In the genomic region with DNA sequence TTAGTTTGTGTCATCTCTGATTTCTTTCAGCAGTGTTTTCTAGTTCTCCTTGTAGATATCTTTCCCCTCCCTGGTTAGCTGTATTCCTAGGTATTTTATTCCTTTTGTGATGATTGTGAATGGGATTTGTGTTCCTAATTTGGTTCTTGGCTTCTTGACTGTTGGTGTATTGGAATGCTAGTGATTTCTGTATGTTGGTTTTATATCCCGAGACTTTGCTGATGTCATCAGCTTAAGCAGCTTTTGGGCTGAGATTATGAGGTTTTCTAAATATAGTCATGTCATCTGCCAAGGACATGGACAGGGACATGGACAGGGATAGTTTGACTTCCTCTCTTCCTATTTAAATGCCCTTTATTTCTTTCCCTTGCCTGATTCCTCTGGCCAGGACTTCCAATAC, we compare ENCODE assay signal across 35 cellular contexts.
"Had no signal": no experiment of that assay in that cellular context is flagged by ENCODE, and none has a peak within 500 bp of the region (broad histone marks: within the 10 kb centered on the region; RNA-seq: fewer than 3 reads in every experiment).

No MANE protein-coding gene starts in this region.

- ATAC-seq: activated naive CD4-positive, alpha-beta T cell treated with anti-CD3 and anti-CD28 coated beads, Interleukin-2, amount 50 U/mL, for 72 hours; activated T-cell treated with anti-CD3 and anti-CD28 coated beads, Interleukin-2, amount 50 U/mL, for 4 hours; Right ventricle myocardium inferior; SK-N-SH treated with all-trans-retinoic acid at 6 μM for 48 hours had no signal

- H3K27me3 ChIP-seq: adrenal gland, MG63 had no signal

- H3K4me1 ChIP-seq: adrenal gland had no signal

- H3K4me3 ChIP-seq: adrenal gland, MG63, PC-9 had no signal

- H3K27ac ChIP-seq: adrenal gland, PC-9, RWPE1, VCaP had no signal

- H3K9me3 ChIP-seq: adrenal gland had no signal

- DNase-seq: activated B cell treated with CpG ODN at 0.5 μM for 24 hours; activated CD4-positive, alpha-beta memory T cell treated with anti-CD3 and anti-CD28 coated beads for 36 hours; activated CD4-positive, alpha-beta T cell treated with anti-CD3 and anti-CD28 coated beads for 4 hours; activated CD4-positive, alpha-beta T cell treated with anti-CD3 and anti-CD28 coated beads, Interleukin-2, amount 50 U/mL, for 1 hour; activated CD4-positive, CD25-positive, alpha-beta regulatory T cell treated with anti-CD3 and anti-CD28 coated beads, Interleukin-2, amount 50 U/mL, for 72 hours; activated CD8-positive, alpha-beta memory T cell treated with anti-CD3 and anti-CD28 coated beads, Interleukin-2, amount 50 U/mL, for 4 hours; activated gamma-delta T cell treated with Interleukin-2 at 50 U/mL for 16 hours; activated naive CD4-positive, alpha-beta T cell treated with anti-CD3 and anti-CD28 coated beads for 36 hours; activated T-cell treated with anti-CD3 and anti-CD28 coated beads for 4 hours; activated T-cell treated with anti-CD3 and anti-CD28 coated beads, Interleukin-2, amount 50 U/mL, for 4 hours; adrenal gland; central memory CD4-positive, alpha-beta T cell; MG63; NCI-H1048; NCI-H1105 treated with DMSO at 0.1 percent for 48 hours; NCI-H1436 treated with DMSO at 0.1 percent for 48 hours; NCI-H1694 treated with DMSO at 0.1 percent for 48 hours; NCI-H2029 treated with DMSO at 0.1 percent for 48 hours; NCI-H2107; NCI-H2171; NCI-H510A; NCI-H526; NCI-H748 treated with DMSO at 0.1 percent for 48 hours; NK-92 treated with Interleukin-12 subunit alpha and Interleukin-12 subunit beta, amount 100 ng/mL, for 24 hours; PC-9; SIG-M5; SW 1271; T-helper 1 cell; T-helper 2 cell; T-helper 9 cell had no signal

- H2AFZ ChIP-seq: PC-9 had no signal

- H3K4me2 ChIP-seq: PC-9 had no signal

- H3K36me3 ChIP-seq: adrenal gland, MG63 had no signal
